Comparison of ENCODE assay signal across 1 cellular context in the genomic region with DNA sequence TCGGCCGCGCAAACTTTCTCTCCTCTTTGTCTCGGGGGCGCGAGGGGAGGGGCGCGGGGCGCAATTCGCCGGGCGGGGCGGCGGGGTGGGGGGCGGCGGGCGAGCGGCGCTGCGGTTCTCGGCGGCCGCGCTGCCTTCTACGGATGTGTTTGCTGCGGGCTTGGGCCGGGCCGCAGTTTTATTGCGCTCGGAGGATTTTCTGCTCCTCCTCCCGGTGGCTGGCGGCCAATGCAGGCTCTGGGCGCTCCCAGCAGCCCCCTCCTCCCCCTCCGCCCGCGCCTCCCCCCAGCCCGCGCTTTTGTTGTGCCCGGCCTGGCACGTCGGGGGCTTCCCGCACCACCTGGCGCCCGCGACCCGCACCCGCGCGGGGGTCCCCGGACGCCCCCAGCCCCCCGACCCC.
A peak's percentile ranks its signal among the peaks of the same experiment; 100 is the strongest.
TF ChIP-seq lines count a peak whose summit lies in the region.

A gene with protein sequence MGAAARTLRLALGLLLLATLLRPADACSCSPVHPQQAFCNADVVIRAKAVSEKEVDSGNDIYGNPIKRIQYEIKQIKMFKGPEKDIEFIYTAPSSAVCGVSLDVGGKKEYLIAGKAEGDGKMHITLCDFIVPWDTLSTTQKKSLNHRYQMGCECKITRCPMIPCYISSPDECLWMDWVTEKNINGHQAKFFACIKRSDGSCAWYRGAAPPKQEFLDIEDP (minus strand): TSS at position 154 of the 400 bp plus-strand sequence. CDS start 299 bp downstream, outside the sequence.

TF ChIP-seq in IMR-90, 13 proteins besides CTCF, POLR2A, EP300 and RAD21:
- TF ChIP-seq SMC3 (IDR thresholded peaks at IDR 0.05; ENCODE audit: low read depth, low read length): no peak
- TF ChIP-seq MAZ (IDR thresholded peaks at IDR 0.05; ENCODE audit: borderline replicate concordance, low read depth, low read length): peak; percentile 80; the same call in 1 of the 2 replicates
